1 cellular context compared by ENCODE assay signal in the genomic region with DNA sequence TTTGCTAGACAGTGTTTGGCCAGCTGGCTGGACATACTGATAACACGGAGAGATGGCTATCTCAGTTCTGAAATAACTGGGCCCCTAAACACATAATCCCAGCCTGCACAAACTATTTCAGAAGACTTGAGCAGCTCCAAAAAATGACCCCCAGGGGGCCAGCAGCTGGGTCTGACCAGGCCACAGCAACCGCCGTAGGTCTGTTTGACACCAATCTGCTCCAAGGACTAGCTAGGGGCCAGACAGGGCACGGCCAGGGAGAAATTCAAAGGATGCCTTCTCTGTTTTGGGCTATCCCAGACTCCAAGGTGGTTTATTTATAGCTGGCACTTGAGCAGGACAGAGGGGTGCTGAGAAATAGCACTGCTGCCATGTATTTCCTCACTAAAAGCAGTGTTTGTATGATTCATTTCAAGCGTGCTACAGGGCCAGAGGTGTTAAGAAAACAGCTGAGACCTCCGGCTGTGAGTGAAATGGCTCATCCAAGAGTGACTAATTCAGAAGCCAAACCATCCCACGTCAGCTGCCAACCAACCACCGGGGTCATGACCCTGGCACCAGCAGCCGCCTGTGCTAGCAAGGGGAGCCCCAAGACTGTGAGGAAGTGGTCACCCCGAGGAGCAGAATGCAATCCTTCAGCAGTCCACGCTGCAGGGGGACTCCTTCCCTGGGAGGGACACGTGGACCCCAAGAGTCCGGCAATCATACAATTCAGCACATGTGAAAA.
TF ChIP-seq lines count a peak whose summit lies in the region.

No MANE protein-coding gene starts in this region.

TF ChIP-seq in K562, 482 proteins besides CTCF, POLR2A, EP300 and RAD21 (continued from another document):
- TF ChIP-seq, protein P1, sequence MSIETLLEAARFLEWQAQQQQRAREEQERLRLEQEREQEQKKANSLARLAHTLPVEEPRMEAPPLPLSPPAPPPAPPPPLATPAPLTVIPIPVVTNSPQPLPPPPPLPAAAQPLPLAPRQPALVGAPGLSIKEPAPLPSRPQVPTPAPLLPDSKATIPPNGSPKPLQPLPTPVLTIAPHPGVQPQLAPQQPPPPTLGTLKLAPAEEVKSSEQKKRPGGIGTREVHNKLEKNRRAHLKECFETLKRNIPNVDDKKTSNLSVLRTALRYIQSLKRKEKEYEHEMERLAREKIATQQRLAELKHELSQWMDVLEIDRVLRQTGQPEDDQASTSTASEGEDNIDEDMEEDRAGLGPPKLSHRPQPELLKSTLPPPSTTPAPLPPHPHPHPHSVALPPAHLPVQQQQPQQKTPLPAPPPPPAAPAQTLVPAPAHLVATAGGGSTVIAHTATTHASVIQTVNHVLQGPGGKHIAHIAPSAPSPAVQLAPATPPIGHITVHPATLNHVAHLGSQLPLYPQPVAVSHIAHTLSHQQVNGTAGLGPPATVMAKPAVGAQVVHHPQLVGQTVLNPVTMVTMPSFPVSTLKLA (conservative IDR thresholded peaks at IDR 0.05), result peak in 1 of 2 experiments; percentile 62; a peak in 2 of 4 replicates
- TF ChIP-seq SMAD4 (CRISPR knock-in tag; conservative IDR thresholded peaks at IDR 0.05), result peak; percentile 62
- peak; percentile 49; the same call in 1 of the 2 replicates for TF ChIP-seq SMARCA4 (IDR thresholded peaks at IDR 0.05)
- TF ChIP-seq, protein P2, sequence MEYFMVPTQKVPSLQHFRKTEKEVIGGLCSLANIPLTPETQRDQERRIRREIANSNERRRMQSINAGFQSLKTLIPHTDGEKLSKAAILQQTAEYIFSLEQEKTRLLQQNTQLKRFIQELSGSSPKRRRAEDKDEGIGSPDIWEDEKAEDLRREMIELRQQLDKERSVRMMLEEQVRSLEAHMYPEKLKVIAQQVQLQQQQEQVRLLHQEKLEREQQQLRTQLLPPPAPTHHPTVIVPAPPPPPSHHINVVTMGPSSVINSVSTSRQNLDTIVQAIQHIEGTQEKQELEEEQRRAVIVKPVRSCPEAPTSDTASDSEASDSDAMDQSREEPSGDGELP (CRISPR knock-in tag; IDR thresholded peaks at IDR 0.05; ENCODE audit: borderline replicate concordance), result peak; percentile 93
- no peak for TF ChIP-seq ZNF174 (CRISPR knock-in tag; IDR thresholded peaks at IDR 0.05)
- no peak for TF ChIP-seq RBM17 (IDR thresholded peaks at IDR 0.05; ENCODE audit: borderline replicate concordance, low read depth, low read length)
- TF ChIP-seq, protein P3, sequence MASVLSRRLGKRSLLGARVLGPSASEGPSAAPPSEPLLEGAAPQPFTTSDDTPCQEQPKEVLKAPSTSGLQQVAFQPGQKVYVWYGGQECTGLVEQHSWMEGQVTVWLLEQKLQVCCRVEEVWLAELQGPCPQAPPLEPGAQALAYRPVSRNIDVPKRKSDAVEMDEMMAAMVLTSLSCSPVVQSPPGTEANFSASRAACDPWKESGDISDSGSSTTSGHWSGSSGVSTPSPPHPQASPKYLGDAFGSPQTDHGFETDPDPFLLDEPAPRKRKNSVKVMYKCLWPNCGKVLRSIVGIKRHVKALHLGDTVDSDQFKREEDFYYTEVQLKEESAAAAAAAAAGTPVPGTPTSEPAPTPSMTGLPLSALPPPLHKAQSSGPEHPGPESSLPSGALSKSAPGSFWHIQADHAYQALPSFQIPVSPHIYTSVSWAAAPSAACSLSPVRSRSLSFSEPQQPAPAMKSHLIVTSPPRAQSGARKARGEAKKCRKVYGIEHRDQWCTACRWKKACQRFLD (CRISPR knock-in tag; IDR thresholded peaks at IDR 0.05), result no peak
- peak; percentile 87 for TF ChIP-seq TAF9B (IDR thresholded peaks at IDR 0.05; ENCODE audit: partially characterized antibody)
- TF ChIP-seq CBFA2T3 (IDR thresholded peaks at IDR 0.05), result peak; percentile 52; the same call in 1 of the 2 replicates
- TF ChIP-seq SOX6 (IDR thresholded peaks at IDR 0.05), result peak; percentile 56; the same call in 1 of the 2 replicates
- TF ChIP-seq, protein P4, sequence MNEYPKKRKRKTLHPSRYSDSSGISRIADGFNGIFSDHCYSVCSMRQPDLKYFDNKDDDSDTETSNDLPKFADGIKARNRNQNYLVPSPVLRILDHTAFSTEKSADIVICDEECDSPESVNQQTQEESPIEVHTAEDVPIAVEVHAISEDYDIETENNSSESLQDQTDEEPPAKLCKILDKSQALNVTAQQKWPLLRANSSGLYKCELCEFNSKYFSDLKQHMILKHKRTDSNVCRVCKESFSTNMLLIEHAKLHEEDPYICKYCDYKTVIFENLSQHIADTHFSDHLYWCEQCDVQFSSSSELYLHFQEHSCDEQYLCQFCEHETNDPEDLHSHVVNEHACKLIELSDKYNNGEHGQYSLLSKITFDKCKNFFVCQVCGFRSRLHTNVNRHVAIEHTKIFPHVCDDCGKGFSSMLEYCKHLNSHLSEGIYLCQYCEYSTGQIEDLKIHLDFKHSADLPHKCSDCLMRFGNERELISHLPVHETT (CRISPR knock-in tag; conservative IDR thresholded peaks at IDR 0.05 in 1 of 2, IDR thresholded peaks at IDR 0.05 in 1 of 2), result 0 out of 4 replicates have a peak, but pooled peaks of 1 of the 2 experiments have one; percentile 2
- TF ChIP-seq DPF2 (IDR thresholded peaks at IDR 0.05), result peak; percentile 39; the same call in 1 of the 2 replicates
- peak; percentile 45 for TF ChIP-seq SMARCE1 (IDR thresholded peaks at IDR 0.05)
- no peak for TF ChIP-seq ZNF143 (CRISPR knock-in tag; IDR thresholded peaks at IDR 0.05)
- no peak for TF ChIP-seq MECOM (CRISPR knock-in tag; IDR thresholded peaks at IDR 0.05)
- TF ChIP-seq MYC (IDR thresholded peaks at IDR 0.05; ENCODE audit: low read depth, low read length), result 0 out of 2 replicates have a peak, but pooled peaks have one; percentile 10
- TF ChIP-seq MYC (CRISPR knock-in tag; IDR thresholded peaks at IDR 0.05; ENCODE audit: borderline replicate concordance, low read depth), result no peak
- peak; percentile 67; the same call in 1 of the 2 replicates for TF ChIP-seq ZNF24 (IDR thresholded peaks at IDR 0.05)
- peak in 1 of 2 experiments; percentile 13; a peak in 1 of 4 replicates for TF ChIP-seq TBL1XR1 (IDR thresholded peaks at IDR 0.05; ENCODE audit: low read length in 2 of 2)
- TF ChIP-seq, protein P5, sequence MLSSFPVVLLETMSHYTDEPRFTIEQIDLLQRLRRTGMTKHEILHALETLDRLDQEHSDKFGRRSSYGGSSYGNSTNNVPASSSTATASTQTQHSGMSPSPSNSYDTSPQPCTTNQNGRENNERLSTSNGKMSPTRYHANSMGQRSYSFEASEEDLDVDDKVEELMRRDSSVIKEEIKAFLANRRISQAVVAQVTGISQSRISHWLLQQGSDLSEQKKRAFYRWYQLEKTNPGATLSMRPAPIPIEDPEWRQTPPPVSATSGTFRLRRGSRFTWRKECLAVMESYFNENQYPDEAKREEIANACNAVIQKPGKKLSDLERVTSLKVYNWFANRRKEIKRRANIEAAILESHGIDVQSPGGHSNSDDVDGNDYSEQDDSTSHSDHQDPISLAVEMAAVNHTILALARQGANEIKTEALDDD (IDR thresholded peaks at IDR 0.05), result 0 out of 2 replicates have a peak, but pooled peaks have one; percentile 20
- peak; percentile 41; the same call in 1 of the 2 replicates for TF ChIP-seq SPI1 (IDR thresholded peaks at IDR 0.05; ENCODE audit: borderline replicate concordance, low read depth, low read length)
- no peak for TF ChIP-seq POLR2B (IDR thresholded peaks at IDR 0.05; ENCODE audit: low read depth, partially characterized antibody)
- TF ChIP-seq PHB (CRISPR knock-in tag; IDR thresholded peaks at IDR 0.05), result no peak
- TF ChIP-seq CBFA2T2 (conservative IDR thresholded peaks at IDR 0.05), result peak; percentile 22
- TF ChIP-seq NR4A1 (CRISPR knock-in tag; IDR thresholded peaks at IDR 0.05), result no peak
- no peak for TF ChIP-seq NR4A1 (tag; IDR thresholded peaks at IDR 0.05)
- peak; percentile 67 for TF ChIP-seq JUND (IDR thresholded peaks at IDR 0.05; ENCODE audit: borderline replicate concordance, low read depth, low read length)
- TF ChIP-seq JUND (tag; IDR thresholded peaks at IDR 0.05; ENCODE audit: borderline replicate concordance, low read depth, low read length), result peak; percentile 54; the same call in 2 of the 3 replicates
- TF ChIP-seq ZNF561 (CRISPR knock-in tag; conservative IDR thresholded peaks at IDR 0.05), result no peak
- no peak for TF ChIP-seq MYBL2 (IDR thresholded peaks at IDR 0.05; ENCODE audit: low read depth)
- TF ChIP-seq MYBL2 (CRISPR knock-in tag; IDR thresholded peaks at IDR 0.05; ENCODE audit: borderline replicate concordance), result no peak
- TF ChIP-seq FOXA3 (CRISPR knock-in tag; conservative IDR thresholded peaks at IDR 0.05 in 1 of 2, IDR thresholded peaks at IDR 0.05 in 1 of 2), result peak in 1 of 2 experiments; percentile 81; a peak in 2 of 4 replicates
- TF ChIP-seq ATF7 (IDR thresholded peaks at IDR 0.05), result no peak
- TF ChIP-seq ZBED1 (IDR thresholded peaks at IDR 0.05), result no peak
- TF ChIP-seq, protein P6, sequence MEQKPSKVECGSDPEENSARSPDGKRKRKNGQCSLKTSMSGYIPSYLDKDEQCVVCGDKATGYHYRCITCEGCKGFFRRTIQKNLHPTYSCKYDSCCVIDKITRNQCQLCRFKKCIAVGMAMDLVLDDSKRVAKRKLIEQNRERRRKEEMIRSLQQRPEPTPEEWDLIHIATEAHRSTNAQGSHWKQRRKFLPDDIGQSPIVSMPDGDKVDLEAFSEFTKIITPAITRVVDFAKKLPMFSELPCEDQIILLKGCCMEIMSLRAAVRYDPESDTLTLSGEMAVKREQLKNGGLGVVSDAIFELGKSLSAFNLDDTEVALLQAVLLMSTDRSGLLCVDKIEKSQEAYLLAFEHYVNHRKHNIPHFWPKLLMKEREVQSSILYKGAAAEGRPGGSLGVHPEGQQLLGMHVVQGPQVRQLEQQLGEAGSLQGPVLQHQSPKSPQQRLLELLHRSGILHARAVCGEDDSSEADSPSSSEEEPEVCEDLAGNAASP (IDR thresholded peaks at IDR 0.05), result no peak
